ENCODE assay signal across 8 cellular contexts in genomic region chr19:4638828-4639530, GRCh38. TPM values are rescaled to one million over a fixed set of nuclear protein-coding genes. Genes with fewer than 3 reads are reported as not detected.
DNase-seq lines count a peak whose midpoint lies in the region; ATAC-seq, FAIRE-seq and TF ChIP-seq lines count a peak whose summit lies in the region.

TNFAIP8L1 (plus strand) TSS chr19:4639516; CDS start chr19:4651870, 12,354 bp downstream.

- DNase-seq in AG08396 (ENCODE audit: low spot score) (peak; percentile 100), NCI-H345 treated with DMSO at 0.1 percent for 48 hours (lab: John Stamatoyannopoulos, UW; ENCODE audit: unreplicated experiment) (peak; percentile 91), keratinocyte (ENCODE audit: low read depth, low spot score) (peak; percentile 67)
- peak; percentile 99 for DNase-seq in activated CD4-positive, CD25-positive, alpha-beta regulatory T cell treated with anti-CD3 and anti-CD28 coated beads, Interleukin-2, amount 50 U/mL, for 16 hours (ENCODE audit: low read depth, low spot score)
- peak; percentile 97 to 98 for DNase-seq in central memory CD8-positive, alpha-beta T cell (ENCODE audit: low spot score in 2 of 2)
- DNase-seq in stimulated activated CD4-positive, alpha-beta T cell treated with anti-CD3 and anti-CD28 coated beads, Interleukin-12 subunit alpha, Interleukin-12 subunit beta, amount 100 ng/mL, for 4 hours: peak; percentile 99

- H3K9ac ChIP-seq in keratinocyte (ENCODE audit: control insufficient read depth, extremely low read depth, insufficient read depth, low read length): peak within 1 kb of the TSS; percentile 81

- dilution Hi-C loops in keratinocyte (cut with MboI; ENCODE audit: extremely low pct_ligation_motif_present, low sequenced_read_pairs): no loop called here

- peak; percentile 79 for ATAC-seq in GM19035 (IDR thresholded peaks at IDR 0.05; ENCODE audit: unreplicated experiment)
- peak; percentile 69 for ATAC-seq in HG03342 (IDR thresholded peaks at IDR 0.05; ENCODE audit: unreplicated experiment)
- peak; percentile 94 for ATAC-seq in central memory CD8-positive, alpha-beta T cell (replicated peaks; ENCODE audit: extremely low read depth, poor library complexity, severe bottlenecking)

- no peaks in the 10 kb centered on the region for H3K9me1 ChIP-seq in keratinocyte (ENCODE audit: control insufficient read depth, extremely low read depth, insufficient read depth, low read length)

- peaks cover 46% of the 10 kb centered on the region for H3K4me1 ChIP-seq in keratinocyte (ENCODE audit: control insufficient read depth, extremely low read depth, insufficient read depth, low read length)

- no peak for FAIRE-seq in keratinocyte (lab: Jason Lieb, UNC)

- peak within 1 kb of the TSS; percentile 78 for H3K27ac ChIP-seq in keratinocyte (ENCODE audit: control insufficient read depth, insufficient read depth, low read length)

- H3K36me3 Mint-ChIP-seq in central memory CD8-positive, alpha-beta T cell (ENCODE audit: insufficient read depth): no peaks in the 10 kb centered on the region

- no peaks in the 10 kb centered on the region for H4K20me1 ChIP-seq in keratinocyte (ENCODE audit: control insufficient read depth, extremely low read depth, insufficient read depth, low read length)

- H3K27ac Mint-ChIP-seq in central memory CD8-positive, alpha-beta T cell (ENCODE audit: low read depth): peak within 1 kb of the TSS; percentile 99

- H3K27me3 Mint-ChIP-seq in central memory CD8-positive, alpha-beta T cell: no peaks in the 10 kb centered on the region

- no peaks in the 10 kb centered on the region for H3K9me3 Mint-ChIP-seq in central memory CD8-positive, alpha-beta T cell

- no peaks in the 10 kb centered on the region for H3K27me3 ChIP-seq in keratinocyte (ENCODE audit: control insufficient read depth, extremely low read depth, insufficient read depth, low read length)

- H3K4me2 ChIP-seq in keratinocyte (ENCODE audit: control insufficient read depth, extremely low read depth, insufficient read depth, low read depth, low read length): peak within 1 kb of the TSS; percentile 98

- TF ChIP-seq CTCF in keratinocyte (optimal IDR thresholded peaks at IDR 0.05 in 1 of 3, IDR thresholded peaks at IDR 0.05 in 1 of 3, conservative IDR thresholded peaks at IDR 0.05 in 1 of 3; ENCODE audit: extremely low read depth in 1 of 3, insufficient read depth in 2 of 3, low read length in 3 of 3): no peak

- peaks cover 20% of the 10 kb centered on the region for H3K4me1 Mint-ChIP-seq in central memory CD8-positive, alpha-beta T cell

- H3K4me3 ChIP-seq in keratinocyte (ENCODE audit: control insufficient read depth in 2 of 3, extremely low read depth in 1 of 3, insufficient read depth in 2 of 3, low read depth in 1 of 3, low read length in 3 of 3): peak within 1 kb of the TSS; percentile 70 to 98 (median 89)

- H3K4me3 Mint-ChIP-seq in central memory CD8-positive, alpha-beta T cell: peak within 1 kb of the TSS; percentile 96

- peaks cover 19% of the 10 kb centered on the region for H3K79me2 ChIP-seq in keratinocyte (ENCODE audit: control insufficient read depth, insufficient read depth, low read length)

- H3K9me3 ChIP-seq in keratinocyte (ENCODE audit: control insufficient read depth, low read depth, low read length): no peaks in the 10 kb centered on the region

- peak within 1 kb of the TSS; percentile 86 for H2AFZ ChIP-seq in keratinocyte (ENCODE audit: control insufficient read depth, low read length)

- no peaks in the 10 kb centered on the region for H3K36me3 ChIP-seq in keratinocyte (ENCODE audit: control insufficient read depth in 2 of 2, extremely low read depth in 1 of 2, insufficient read depth in 2 of 2, low read length in 2 of 2)

RNA-seq across cellular contexts. Expression of gene TNFAIP8L1, which starts in this region (rescaled TPM):
- polyA plus RNA-seq in keratinocyte: 2.5 to 5.1 TPM (median 4.7 TPM) in 3 replicates
- polyA plus RNA-seq in keratinocyte (2011; ENCODE audit: low read depth): 1.1 TPM
- 2.3 and 4.1 TPM in 2 replicates for polyA plus RNA-seq in keratinocyte (2011; cell fraction: cytosol; rRNA removed)
- polyA plus RNA-seq in keratinocyte (2011; cell fraction: nucleus; rRNA removed): 2.8 and 3.6 TPM in 2 replicates
- polyA plus RNA-seq in keratinocyte (2012; ENCODE audit: low replicate concordance): 2.0 and 6.5 TPM in 2 replicates
- polyA minus RNA-seq in keratinocyte: 2.0 to 5.3 TPM (median 4.2 TPM) in 3 replicates
- polyA minus RNA-seq in keratinocyte (2011; cell fraction: cytosol; rRNA and poly(A)+ RNA removed): 5.6 TPM
- 1.4 and 2.1 TPM in 2 replicates for polyA minus RNA-seq in keratinocyte (2011; cell fraction: nucleus; rRNA and poly(A)+ RNA removed)

Comparison
In these comparisons a context has a peak if more than half of its experiments do, and no peak if none do; other contexts are left out.
1. Peak in every context shown above with its lines: DNase-seq, ATAC-seq, H3K4me3 ChIP-seq and H3K27ac ChIP-seq.